1 cellular context compared by ENCODE assay signal in genomic region chr2:201932511-201932910, GRCh38.
TF ChIP-seq lines count a peak whose summit lies in the region.

No MANE protein-coding gene starts in this region.

TF ChIP-seq in H1, 55 proteins besides CTCF, POLR2A, EP300 and RAD21 (continued from another document):
- TF ChIP-seq CHD2 (IDR thresholded peaks at IDR 0.05; ENCODE audit: low read length), result no peak
